Comparison of ENCODE assay signal across 17 cellular contexts in the genomic region with DNA sequence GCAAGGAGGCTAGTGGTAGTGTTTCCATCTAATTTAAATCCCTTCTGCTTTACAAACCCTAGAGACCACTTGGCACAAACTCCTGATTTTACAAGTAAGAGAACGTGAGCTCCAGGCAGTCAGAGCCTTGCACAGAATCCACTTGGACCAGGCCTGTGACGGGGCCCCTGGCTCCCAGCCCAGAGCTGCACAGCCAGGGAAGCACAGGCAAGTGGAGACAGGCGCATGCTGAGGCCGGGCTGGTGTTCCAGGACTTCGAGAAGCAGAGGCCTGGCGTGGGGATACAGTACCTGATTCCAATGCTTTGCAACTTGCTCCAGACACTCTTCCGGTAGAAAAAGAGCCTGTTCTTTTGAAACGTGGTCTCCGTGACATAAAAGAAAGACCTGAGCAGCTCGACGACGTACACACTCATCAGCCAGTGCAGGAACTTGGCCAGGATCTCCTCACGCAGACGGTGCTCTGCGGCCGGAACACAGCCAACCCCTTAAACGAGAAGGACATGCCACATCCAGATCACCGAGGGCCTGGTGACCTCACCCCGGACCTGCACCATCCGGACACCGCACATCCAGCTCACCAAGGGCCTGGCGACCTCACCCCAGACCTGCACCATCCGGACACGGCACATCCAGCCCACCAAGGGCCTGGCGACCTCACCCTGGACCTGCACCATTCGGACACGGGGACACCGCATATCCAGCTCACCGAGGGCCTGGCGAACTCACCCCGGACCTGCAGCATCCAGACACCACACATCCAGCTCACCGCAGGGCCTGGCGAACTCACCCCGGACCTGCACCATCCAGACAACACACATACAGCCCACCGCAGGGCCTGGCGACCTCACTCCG. TPM values are rescaled to one million over a fixed set of nuclear protein-coding genes. Genes with fewer than 3 reads are reported as not detected.
DNase-seq lines count a peak whose midpoint lies in the region; ATAC-seq, FAIRE-seq and TF ChIP-seq lines count a peak whose summit lies in the region.
"Had no signal": no experiment of that assay in that cellular context is flagged by ENCODE, and none has a peak within 500 bp of the region (broad histone marks: within the 10 kb centered on the region; RNA-seq: fewer than 3 reads in every experiment).

No MANE protein-coding gene starts in this region.

- 78 to 81% (median 80%) methylated on average over 33 to 37 of the region's 37 CpGs for whole genome bisulfite sequencing in heart left ventricle, 4 donors
- WGBS in lower leg skin, 2 donors: 72 to 75% methylated on average over 35 to 37 of the region's 37 CpGs

- intact Hi-C loops in heart left ventricle (cut with DNase I) (no loop called here), Right ventricle myocardium inferior (cut with DNase I) (no loop called here), lower leg skin (cut with DNase I; ENCODE audit: low total_unique reads) (no loop called here)

- H3K36me3 Mint-ChIP-seq in astrocyte (ENCODE audit: low read depth, unreplicated experiment): no peaks in the 10 kb centered on the region
- H3K36me3 Mint-ChIP-seq in glutamatergic neuron (ENCODE audit: unreplicated experiment): peaks cover 14% of the 10 kb centered on the region

- H3K27ac Mint-ChIP-seq in astrocyte (ENCODE audit: unreplicated experiment) (peak overlapping the region; percentile 34), glutamatergic neuron (ENCODE audit: unreplicated experiment) (no peak overlapping the region)

- H2AFZ ChIP-seq in astrocyte (ENCODE audit: low read depth, low read length): no peak overlapping the region
- H2AFZ ChIP-seq: parathyroid adenoma had no signal

- H3K36me3 ChIP-seq in heart left ventricle (no peaks in the 10 kb centered on the region), astrocyte (ENCODE audit: insufficient read depth, low read length) (no peaks in the 10 kb centered on the region)

- H3K4me3 ChIP-seq in heart left ventricle (no peak overlapping the region), astrocyte (ENCODE audit: insufficient read depth, low read depth, low read length) (no peak overlapping the region), lower leg skin (ENCODE audit: low read depth, poor library complexity, severe bottlenecking) (no peak overlapping the region), foreskin fibroblast (ENCODE audit: low read depth in 1 of 2, low read length in 2 of 2) (no peak overlapping the region)
- H3K4me3 ChIP-seq: dorsolateral prefrontal cortex had no signal

- H3K9ac ChIP-seq in astrocyte (ENCODE audit: low read length): no peak overlapping the region
- H3K9ac ChIP-seq: parathyroid adenoma had no signal

- H3K4me2 ChIP-seq in astrocyte (ENCODE audit: low read length): no peak overlapping the region

- H3K9me3 ChIP-seq in heart left ventricle (peaks cover 0 to 9% (median 0%) of the 10 kb centered on the region in 12 donors), astrocyte (ENCODE audit: insufficient read depth, low read depth, low read length) (no peaks in the 10 kb centered on the region)

- no peak for FAIRE-seq in astrocyte (lab: Jason Lieb, UNC)

- TF ChIP-seq CTCF in heart left ventricle (IDR thresholded peaks at IDR 0.05) (no peak), astrocyte (IDR thresholded peaks at IDR 0.05; ENCODE audit: insufficient read depth, low read depth, low read length) (no peak), lower leg skin (IDR thresholded peaks at IDR 0.05) (no peak), foreskin fibroblast (IDR thresholded peaks at IDR 0.05; ENCODE audit: low read depth, low read length) (no peak), glutamatergic neuron (IDR thresholded peaks at IDR 0.05; ENCODE audit: partially characterized antibody, unreplicated experiment) (no peak)

- H3K4me1 Mint-ChIP-seq in astrocyte (ENCODE audit: low read depth, unreplicated experiment) (no peaks in the 10 kb centered on the region), glutamatergic neuron (ENCODE audit: low read depth, unreplicated experiment) (peaks cover 1% of the 10 kb centered on the region)

- no peak overlapping the region for H3K27ac ChIP-seq in heart left ventricle
- no peak overlapping the region for H3K27ac ChIP-seq in astrocyte (ENCODE audit: low read depth, low read length)
- H3K27ac ChIP-seq: dorsolateral prefrontal cortex, parathyroid adenoma had no signal

- peak; percentile 67 to 86 (median 77) for ATAC-seq in heart left ventricle
- no peak for ATAC-seq in Right ventricle myocardium inferior
- ATAC-seq in SK-N-SH treated with all-trans-retinoic acid at 6 μM for 48 hours: no peak
- ATAC-seq: PC-3 had no signal

- H3K4me1 ChIP-seq in heart left ventricle: no peaks in the 10 kb centered on the region
- H3K4me1 ChIP-seq in astrocyte (ENCODE audit: insufficient read depth, low read length): no peaks in the 10 kb centered on the region
- H3K4me1 ChIP-seq: parathyroid adenoma had no signal

- no peak overlapping the region for H3K4me3 Mint-ChIP-seq in astrocyte (ENCODE audit: unreplicated experiment)
- no peak overlapping the region for H3K4me3 Mint-ChIP-seq in glutamatergic neuron (ENCODE audit: unreplicated experiment)

- no peaks in the 10 kb centered on the region for H3K79me2 ChIP-seq in astrocyte (ENCODE audit: insufficient read depth, low read length)
- H3K79me2 ChIP-seq: parathyroid adenoma had no signal

- TF ChIP-seq POLR2A in heart left ventricle (IDR thresholded peaks at IDR 0.05): no peak
- TF ChIP-seq POLR2A in lower leg skin (IDR thresholded peaks at IDR 0.05): no peak

- H3K27me3 Mint-ChIP-seq in astrocyte (ENCODE audit: low read depth, unreplicated experiment): peaks cover 9% of the 10 kb centered on the region
- H3K27me3 Mint-ChIP-seq in glutamatergic neuron (ENCODE audit: unreplicated experiment): peaks cover 15% of the 10 kb centered on the region

- no peaks in the 10 kb centered on the region for H3K9me3 Mint-ChIP-seq in astrocyte (ENCODE audit: unreplicated experiment)
- H3K9me3 Mint-ChIP-seq in glutamatergic neuron (ENCODE audit: unreplicated experiment): peaks cover 14% of the 10 kb centered on the region

- H3K27me3 ChIP-seq in heart left ventricle (no peaks in the 10 kb centered on the region), astrocyte (ENCODE audit: insufficient read depth, low read length) (no peaks in the 10 kb centered on the region)
- H3K27me3 ChIP-seq: dorsolateral prefrontal cortex had no signal

- DNase-seq in heart left ventricle: peak in 3 of 5 donors; percentile 62 to 75 (median 70)
- no peak for DNase-seq in Right ventricle myocardium inferior (ENCODE audit: missing footprints)
- DNase-seq in astrocyte (ENCODE audit: low read depth): no peak
- DNase-seq in lower leg skin (ENCODE audit: low spot score in 2 of 2): peak; percentile 31 to 80
- DNase-seq in NCI-H146 treated with DMSO at 0.1 percent for 48 hours (lab: John Stamatoyannopoulos, UW; ENCODE audit: unreplicated experiment): no peak
- no peak for DNase-seq in foreskin fibroblast
- no peak for DNase-seq in glutamatergic neuron
- DNase-seq: AML-193, DMS153, MM.1S, PC-3 had no signal

- H4K20me1 ChIP-seq in astrocyte (ENCODE audit: insufficient read depth, low read length): no peaks in the 10 kb centered on the region

TF ChIP-seq in SK-N-SH treated with all-trans-retinoic acid at 6 μM for 48 hours, 23 proteins besides CTCF, POLR2A, EP300 and RAD21:
- TF ChIP-seq SNAI2 (CRISPR knock-in tag; IDR thresholded peaks at IDR 0.05): no peak
- TF ChIP-seq PPARA (CRISPR knock-in tag; IDR thresholded peaks at IDR 0.05; ENCODE audit: borderline replicate concordance): no peak
- TF ChIP-seq, protein P1, sequence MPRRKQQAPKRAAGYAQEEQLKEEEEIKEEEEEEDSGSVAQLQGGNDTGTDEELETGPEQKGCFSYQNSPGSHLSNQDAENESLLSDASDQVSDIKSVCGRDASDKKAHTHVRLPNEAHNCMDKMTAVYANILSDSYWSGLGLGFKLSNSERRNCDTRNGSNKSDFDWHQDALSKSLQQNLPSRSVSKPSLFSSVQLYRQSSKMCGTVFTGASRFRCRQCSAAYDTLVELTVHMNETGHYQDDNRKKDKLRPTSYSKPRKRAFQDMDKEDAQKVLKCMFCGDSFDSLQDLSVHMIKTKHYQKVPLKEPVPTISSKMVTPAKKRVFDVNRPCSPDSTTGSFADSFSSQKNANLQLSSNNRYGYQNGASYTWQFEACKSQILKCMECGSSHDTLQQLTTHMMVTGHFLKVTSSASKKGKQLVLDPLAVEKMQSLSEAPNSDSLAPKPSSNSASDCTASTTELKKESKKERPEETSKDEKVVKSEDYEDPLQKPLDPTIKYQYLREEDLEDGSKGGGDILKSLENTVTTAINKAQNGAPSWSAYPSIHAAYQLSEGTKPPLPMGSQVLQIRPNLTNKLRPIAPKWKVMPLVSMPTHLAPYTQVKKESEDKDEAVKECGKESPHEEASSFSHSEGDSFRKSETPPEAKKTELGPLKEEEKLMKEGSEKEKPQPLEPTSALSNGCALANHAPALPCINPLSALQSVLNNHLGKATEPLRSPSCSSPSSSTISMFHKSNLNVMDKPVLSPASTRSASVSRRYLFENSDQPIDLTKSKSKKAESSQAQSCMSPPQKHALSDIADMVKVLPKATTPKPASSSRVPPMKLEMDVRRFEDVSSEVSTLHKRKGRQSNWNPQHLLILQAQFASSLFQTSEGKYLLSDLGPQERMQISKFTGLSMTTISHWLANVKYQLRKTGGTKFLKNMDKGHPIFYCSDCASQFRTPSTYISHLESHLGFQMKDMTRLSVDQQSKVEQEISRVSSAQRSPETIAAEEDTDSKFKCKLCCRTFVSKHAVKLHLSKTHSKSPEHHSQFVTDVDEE (CRISPR knock-in tag; IDR thresholded peaks at IDR 0.05): no peak
- no peak for TF ChIP-seq ZNF565 (CRISPR knock-in tag; conservative IDR thresholded peaks at IDR 0.05; ENCODE audit: low read depth)
- TF ChIP-seq CSDC2 (CRISPR knock-in tag; IDR thresholded peaks at IDR 0.05): no peak
- no peak for TF ChIP-seq ZNF70 (CRISPR knock-in tag; IDR thresholded peaks at IDR 0.05)

RNA-seq across cellular contexts. Expression of a gene that starts 12.5 kb away (rescaled TPM):
- total RNA-seq in heart left ventricle (not detected), Right ventricle myocardium inferior (not detected), astrocyte (0.10 and 0.50 TPM in 2 replicates), lower leg skin (under 1 TPM in 2 of 4 donors, not detected in 2; 0.13 to 0.38 TPM), glutamatergic neuron (ENCODE audit: unreplicated experiment) (2.9 TPM)
- not detected for polyA plus RNA-seq in heart left ventricle
- total RNA-seq: temporal lobe had no signal

RNA-seq across cellular contexts. Expression of a gene that starts 57.2 kb away (rescaled TPM):
- not detected for total RNA-seq in heart left ventricle
- polyA plus RNA-seq in heart left ventricle: not detected
- total RNA-seq in Right ventricle myocardium inferior: not detected
- not detected in 2 replicates for total RNA-seq in astrocyte
- total RNA-seq in lower leg skin: not detected
- not detected for total RNA-seq in glutamatergic neuron (ENCODE audit: unreplicated experiment)
- total RNA-seq: dorsolateral prefrontal cortex, mononuclear cell, NCI-H460, PC-3, temporal lobe had no signal

Comparison
In these comparisons a context has a peak if more than half of its experiments do, and no peak if none do; other contexts are left out.
1. ATAC-seq: peak in heart left ventricle (4 of 4); none in Right ventricle myocardium inferior (single experiment) and SK-N-SH treated with all-trans-retinoic acid at 6 μM for 48 hours (single experiment).
2. DNase-seq: peak in heart left ventricle (3 of 5) and lower leg skin (2 of 2); none in Right ventricle myocardium inferior (single experiment), astrocyte (single experiment), NCI-H146 treated with DMSO at 0.1 percent for 48 hours (single experiment), foreskin fibroblast (0 of 2) and glutamatergic neuron (single experiment).